ENCODE assay signal across 1 cellular context in the genomic region with DNA sequence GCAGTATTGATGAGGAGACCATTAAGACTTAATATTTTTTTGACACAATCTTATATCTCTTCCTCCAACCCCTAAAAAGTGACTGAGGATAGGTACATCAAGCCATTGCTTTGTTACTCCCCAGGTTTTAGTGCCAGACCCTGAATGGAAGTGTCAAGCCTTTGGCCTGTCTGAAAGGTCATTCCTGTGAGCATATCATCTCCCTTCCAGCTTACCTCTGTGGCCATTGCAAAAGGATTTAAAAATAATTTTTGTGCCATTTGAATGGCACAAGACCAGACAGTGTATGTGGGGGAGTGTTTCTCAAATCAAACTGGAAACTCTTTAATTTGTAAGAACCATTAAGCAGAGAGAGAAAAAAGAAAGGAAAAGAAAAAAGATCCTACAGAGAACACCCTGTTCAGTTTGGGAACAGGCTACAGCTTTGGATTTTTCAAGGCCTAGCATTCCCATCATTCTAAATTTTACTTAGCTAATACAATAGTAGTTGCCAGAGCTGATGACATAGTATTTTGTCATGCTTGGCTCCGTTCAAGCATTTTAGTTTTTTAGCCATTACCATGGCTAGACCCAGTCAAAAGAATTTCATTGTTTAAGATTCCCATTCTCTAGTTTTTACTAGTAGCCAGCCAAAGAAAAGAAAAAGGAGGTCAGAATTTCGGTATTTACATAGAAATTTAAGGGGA.
TF ChIP-seq lines count a peak whose summit lies in the region.

No MANE protein-coding gene starts in this region.

TF ChIP-seq in HepG2, 621 proteins besides CTCF, POLR2A, EP300 and RAD21:
- TF ChIP-seq, protein P1, sequence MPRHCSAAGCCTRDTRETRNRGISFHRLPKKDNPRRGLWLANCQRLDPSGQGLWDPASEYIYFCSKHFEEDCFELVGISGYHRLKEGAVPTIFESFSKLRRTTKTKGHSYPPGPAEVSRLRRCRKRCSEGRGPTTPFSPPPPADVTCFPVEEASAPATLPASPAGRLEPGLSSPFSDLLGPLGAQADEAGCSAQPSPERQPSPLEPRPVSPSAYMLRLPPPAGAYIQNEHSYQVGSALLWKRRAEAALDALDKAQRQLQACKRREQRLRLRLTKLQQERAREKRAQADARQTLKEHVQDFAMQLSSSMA (CRISPR knock-in tag; IDR thresholded peaks at IDR 0.05), result no peak
- TF ChIP-seq ZNF775 (CRISPR knock-in tag; IDR thresholded peaks at IDR 0.05; ENCODE audit: borderline replicate concordance), result no peak
- no peak for TF ChIP-seq THYN1 (CRISPR knock-in tag; IDR thresholded peaks at IDR 0.05; ENCODE audit: borderline replicate concordance, low read depth)
- TF ChIP-seq HMGA1 (CRISPR knock-in tag; conservative IDR thresholded peaks at IDR 0.05), result no peak
- TF ChIP-seq ZFX (CRISPR knock-in tag; IDR thresholded peaks at IDR 0.05; ENCODE audit: low read depth), result no peak
- no peak for TF ChIP-seq ZSCAN30 (CRISPR knock-in tag; IDR thresholded peaks at IDR 0.05)
- no peak for TF ChIP-seq HDAC1 (CRISPR knock-in tag; IDR thresholded peaks at IDR 0.05)
- TF ChIP-seq HNRNPLL (IDR thresholded peaks at IDR 0.05; ENCODE audit: low read depth, low read length, poor library complexity, severe bottlenecking), result no peak
- no peak for TF ChIP-seq RBM39 (IDR thresholded peaks at IDR 0.05; ENCODE audit: low read depth, low read length, poor library complexity, severe bottlenecking)
- TF ChIP-seq TBP (CRISPR knock-in tag; IDR thresholded peaks at IDR 0.05), result no peak
- no peak for TF ChIP-seq ZNF432 (CRISPR knock-in tag; IDR thresholded peaks at IDR 0.05; ENCODE audit: borderline replicate concordance)
- TF ChIP-seq, protein P2, sequence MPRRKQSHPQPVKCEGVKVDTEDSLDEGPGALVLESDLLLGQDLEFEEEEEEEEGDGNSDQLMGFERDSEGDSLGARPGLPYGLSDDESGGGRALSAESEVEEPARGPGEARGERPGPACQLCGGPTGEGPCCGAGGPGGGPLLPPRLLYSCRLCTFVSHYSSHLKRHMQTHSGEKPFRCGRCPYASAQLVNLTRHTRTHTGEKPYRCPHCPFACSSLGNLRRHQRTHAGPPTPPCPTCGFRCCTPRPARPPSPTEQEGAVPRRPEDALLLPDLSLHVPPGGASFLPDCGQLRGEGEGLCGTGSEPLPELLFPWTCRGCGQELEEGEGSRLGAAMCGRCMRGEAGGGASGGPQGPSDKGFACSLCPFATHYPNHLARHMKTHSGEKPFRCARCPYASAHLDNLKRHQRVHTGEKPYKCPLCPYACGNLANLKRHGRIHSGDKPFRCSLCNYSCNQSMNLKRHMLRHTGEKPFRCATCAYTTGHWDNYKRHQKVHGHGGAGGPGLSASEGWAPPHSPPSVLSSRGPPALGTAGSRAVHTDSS (CRISPR knock-in tag; conservative IDR thresholded peaks at IDR 0.05), result no peak
- no peak for TF ChIP-seq ZNF441 (CRISPR knock-in tag; IDR thresholded peaks at IDR 0.05; ENCODE audit: borderline replicate concordance)
- no peak for TF ChIP-seq PHF5A (CRISPR knock-in tag; IDR thresholded peaks at IDR 0.05; ENCODE audit: low read depth, unreplicated experiment)
- no peak for TF ChIP-seq TEAD2 (CRISPR knock-in tag; IDR thresholded peaks at IDR 0.05)
